ENCODE assay signal across 13 cellular contexts in the genomic region with DNA sequence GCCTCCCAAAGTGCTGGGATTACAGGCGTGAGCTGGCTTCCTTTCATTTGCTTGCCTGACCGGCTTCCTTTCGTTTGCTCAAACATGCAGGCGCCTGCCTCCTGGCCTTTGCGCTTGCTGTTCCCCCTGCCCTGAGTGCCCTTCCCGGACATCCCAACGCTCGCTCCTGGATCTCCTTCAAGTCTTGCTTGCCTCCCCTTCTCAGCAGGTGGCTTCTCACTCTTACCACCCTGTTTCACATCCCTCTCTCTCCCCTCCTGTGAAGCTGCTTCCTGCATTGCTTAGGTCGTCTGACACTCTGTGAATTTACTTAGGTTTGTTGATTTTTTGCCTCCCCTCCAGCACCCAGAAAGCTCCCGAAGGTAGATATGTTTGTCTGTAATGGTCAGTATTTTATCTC.
"Had no signal": no experiment of that assay in that cellular context is flagged by ENCODE, and none has a peak within 500 bp of the region (broad histone marks: within the 10 kb centered on the region; RNA-seq: fewer than 3 reads in every experiment).

No MANE protein-coding gene starts in this region.

- H2AFZ ChIP-seq: hepatocyte had no signal

- H3K4me3 Mint-ChIP-seq: activated naive CD4-positive, alpha-beta T cell treated with anti-CD3 and anti-CD28 coated beads, Interleukin-2, amount 10 ng/mL, durations not matched to agents 7 days and 5 days; type B pancreatic cell had no signal

- H3K9me3 ChIP-seq: ovary, SJSA1 had no signal

- H3K27me3 ChIP-seq: cardiac muscle cell, dorsolateral prefrontal cortex, hepatocyte, ovary had no signal

- H3K4me3 ChIP-seq: cardiac muscle cell, dorsolateral prefrontal cortex, hepatocyte, ovary, SJSA1 had no signal

- H3K27ac Mint-ChIP-seq: activated naive CD4-positive, alpha-beta T cell treated with anti-CD3 and anti-CD28 coated beads, Interleukin-2, amount 10 ng/mL, durations not matched to agents 7 days and 5 days; activated T-helper 2 cell treated with anti-CD3 and anti-CD28 coated beads, Interferon-gamma antibody, Interleukin-2, Interleukin-4, amounts not matched to agents 10 μg/mL and 5 μg/mL and 100 μg/mL, durations not matched to agents 14 hours and 24 hours and 36 hours had no signal

- H3K4me1 ChIP-seq: SJSA1 had no signal

- DNase-seq: activated naive CD4-positive, alpha-beta T cell treated with anti-CD3 and anti-CD28 coated beads, Interleukin-2, amount 10 ng/mL, durations not matched to agents 7 days and 5 days; midbrain; ovary; stimulated activated CD4-positive, alpha-beta T cell treated with anti-CD3 and anti-CD28 coated beads, Interleukin-15, amount 100 ng/mL, for 24 hours; stimulated activated CD4-positive, alpha-beta T cell treated with anti-CD3 and anti-CD28 coated beads, Interleukin-4, amount 100 ng/mL, for 1 hour; stimulated activated naive CD4-positive, alpha-beta T cell treated with Interleukin-2 at 50 U/mL for 16 hours had no signal

- H3K36me3 Mint-ChIP-seq: activated naive CD4-positive, alpha-beta T cell treated with anti-CD3 and anti-CD28 coated beads, Interleukin-2, amount 10 ng/mL, durations not matched to agents 7 days and 5 days; type B pancreatic cell had no signal

- H3K79me2 ChIP-seq: hepatocyte had no signal

- H3K4me2 ChIP-seq: hepatocyte had no signal

- H3K4me1 Mint-ChIP-seq: activated naive CD4-positive, alpha-beta T cell treated with anti-CD3 and anti-CD28 coated beads, Interleukin-2, amount 10 ng/mL, durations not matched to agents 7 days and 5 days had no signal

- FAIRE-seq: keratinocyte had no signal

- H3K27ac ChIP-seq: cardiac muscle cell, hepatocyte, ovary, SJSA1 had no signal

- H3K36me3 ChIP-seq: cardiac muscle cell, ovary, SJSA1 had no signal

- H3K9me3 Mint-ChIP-seq: activated naive CD4-positive, alpha-beta T cell treated with anti-CD3 and anti-CD28 coated beads, Interleukin-2, amount 10 ng/mL, durations not matched to agents 7 days and 5 days; activated T-helper 2 cell treated with anti-CD3 and anti-CD28 coated beads, Interferon-gamma antibody, Interleukin-2, Interleukin-4, amounts not matched to agents 10 μg/mL and 5 μg/mL and 100 μg/mL, durations not matched to agents 14 hours and 24 hours and 36 hours; type B pancreatic cell had no signal
